14 cellular contexts compared by ENCODE assay signal in the genomic region with DNA sequence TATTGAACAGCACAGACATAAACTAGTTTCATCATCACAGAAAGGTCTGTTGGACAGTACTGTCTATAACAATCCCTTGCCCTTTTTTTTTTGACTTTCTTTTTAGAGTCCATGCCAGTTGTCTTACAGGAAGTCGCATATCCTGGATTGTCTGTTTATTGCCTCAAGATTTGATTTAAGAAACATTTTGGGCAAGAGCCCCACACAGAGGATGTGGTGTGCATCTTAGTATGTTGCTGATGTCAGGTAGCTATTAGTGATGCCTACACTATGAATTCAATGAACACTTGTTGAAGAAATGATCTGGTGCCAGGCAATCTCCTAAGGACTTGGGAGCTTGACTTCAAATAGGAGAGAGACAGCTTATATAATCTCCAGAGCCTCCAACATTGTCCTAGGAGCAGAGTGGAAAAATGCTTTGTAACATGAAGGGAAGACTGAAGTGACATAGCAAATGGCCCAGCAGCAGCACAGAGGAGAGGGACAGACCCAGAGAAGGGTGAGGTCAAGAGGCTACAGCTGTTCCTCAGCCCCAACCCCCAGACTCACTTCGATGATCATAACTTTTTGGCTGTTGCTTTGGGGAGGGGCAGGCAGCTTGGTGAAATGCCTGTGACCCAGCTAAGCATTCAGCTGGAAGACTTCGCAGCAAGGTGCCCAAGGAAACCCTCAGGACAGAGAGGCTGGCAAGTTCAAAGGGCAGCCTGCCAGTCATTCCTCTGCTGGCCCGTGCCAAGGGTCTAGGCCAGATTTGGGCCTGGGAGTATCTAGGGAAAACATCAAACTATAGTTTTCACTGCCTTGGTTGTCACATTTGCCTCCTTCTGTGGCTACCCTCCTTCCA. TPM values are rescaled to one million over a fixed set of nuclear protein-coding genes. Genes with fewer than 3 reads are reported as not detected.
DNase-seq lines count a peak whose midpoint lies in the region; ATAC-seq and TF ChIP-seq lines count a peak whose summit lies in the region.
"Had no signal": no experiment of that assay in that cellular context is flagged by ENCODE, and none has a peak within 500 bp of the region (broad histone marks: within the 10 kb centered on the region; RNA-seq: fewer than 3 reads in every experiment).

No MANE protein-coding gene starts in this region.

- TF ChIP-seq RAD21 in Ishikawa (IDR thresholded peaks at IDR 0.05; ENCODE audit: low read depth), result peak; percentile 18; the same call in 1 of the 2 replicates

- H4K8ac ChIP-seq in trophoblast cell (ENCODE audit: low read depth, low read length), result no peak overlapping the region

- no peak overlapping the region for H2BK120ac ChIP-seq in trophoblast cell (ENCODE audit: insufficient read depth, low read length, poor library complexity)

- no peak for TF ChIP-seq CTCF in osteoblast (IDR thresholded peaks at IDR 0.05; ENCODE audit: extremely low read depth, low read depth, low read length)

- H4K20me1 ChIP-seq in osteoblast (ENCODE audit: insufficient read depth, low read length), result no peaks in the 10 kb centered on the region

- H3K4ac ChIP-seq in trophoblast cell (ENCODE audit: low read depth, low read length), result no peak overlapping the region

- peaks cover 18% of the 10 kb centered on the region for H3K4me1 Mint-ChIP-seq in activated CD4-positive, alpha-beta T cell treated with anti-CD3 and anti-CD28 coated beads, Interleukin-2, amount 10 ng/mL, durations not matched to agents 7 days and 5 days
- peaks cover 18% of the 10 kb centered on the region for H3K4me1 Mint-ChIP-seq in central memory CD8-positive, alpha-beta T cell

- H3K27ac ChIP-seq in osteoblast (ENCODE audit: low read depth, low read length) (no peak overlapping the region), trophoblast cell (ENCODE audit: low read depth, low read length) (no peak overlapping the region)

- no peaks in the 10 kb centered on the region for H3K9me3 Mint-ChIP-seq in activated CD4-positive, alpha-beta T cell treated with anti-CD3 and anti-CD28 coated beads, Interleukin-2, amount 10 ng/mL, durations not matched to agents 7 days and 5 days
- no peaks in the 10 kb centered on the region for H3K9me3 Mint-ChIP-seq in central memory CD8-positive, alpha-beta T cell
- H3K9me3 Mint-ChIP-seq: nephron progenitor cell; stimulated activated naive B cell treated with anti-CD40 and anti-IgM and Interleukin-4, amounts not matched to agents 10 μg/mL and 1 μg/mL and 100 μg/mL, for 72 hours had no signal

- H2AK5ac ChIP-seq in trophoblast cell (ENCODE audit: low read length), result no peak overlapping the region

- no peak overlapping the region for H3K4me3 ChIP-seq in osteoblast (ENCODE audit: insufficient read depth, low read length)
- no peak overlapping the region for H3K4me3 ChIP-seq in trophoblast cell (ENCODE audit: low read depth, low read length)

- ATAC-seq in central memory CD8-positive, alpha-beta T cell (replicated peaks; ENCODE audit: extremely low read depth, poor library complexity, severe bottlenecking), result peak; percentile 36
- ATAC-seq in GM18502 (IDR thresholded peaks at IDR 0.05; ENCODE audit: poor library complexity, unreplicated experiment) (no peak), HG03432 (IDR thresholded peaks at IDR 0.05; ENCODE audit: unreplicated experiment) (no peak)
- ATAC-seq: stimulated activated naive B cell treated with anti-CD40 and anti-IgM and Interleukin-4, amounts not matched to agents 10 μg/mL and 1 μg/mL and 100 μg/mL, for 72 hours had no signal

- WGBS in trophoblast cell (ENCODE audit: extremely low coverage, insufficient coverage, insufficient read length), result no CpG with 5 or more reads among the region's 4 CpGs

- H2AFZ ChIP-seq in osteoblast (ENCODE audit: low read length) (no peak overlapping the region), trophoblast cell (ENCODE audit: insufficient read depth, low read length, poor library complexity) (no peak overlapping the region)

- H4K91ac ChIP-seq in trophoblast cell (ENCODE audit: low read depth, low read length), result no peak overlapping the region

- no peak overlapping the region for H3K4me3 Mint-ChIP-seq in activated CD4-positive, alpha-beta T cell treated with anti-CD3 and anti-CD28 coated beads, Interleukin-2, amount 10 ng/mL, durations not matched to agents 7 days and 5 days
- H3K4me3 Mint-ChIP-seq in central memory CD8-positive, alpha-beta T cell, result no peak overlapping the region
- H3K4me3 Mint-ChIP-seq: nephron progenitor cell; stimulated activated naive B cell treated with anti-CD40 and anti-IgM and Interleukin-4, amounts not matched to agents 10 μg/mL and 1 μg/mL and 100 μg/mL, for 72 hours had no signal

- H2BK12ac ChIP-seq in trophoblast cell (ENCODE audit: low read length), result no peak overlapping the region

- H4K12ac ChIP-seq in trophoblast cell (ENCODE audit: low read depth, low read length), result no peak overlapping the region

- POLR2A ChIA-PET in activated CD4-positive, alpha-beta T cell treated with anti-CD3 and anti-CD28 coated beads, Interleukin-2, amount 10 ng/mL, durations not matched to agents 7 days and 5 days (lab: Charles Lee), result interaction anchor here (0.6 to 0.9 kb wide), 2 partner anchors 203 to 363 kb away, joined by 3 to 5 read pairs; no protein-coding TSS in a partner anchor

- H3K4me1 ChIP-seq in osteoblast (ENCODE audit: insufficient read depth, low read length), result peaks cover 4% of the 10 kb centered on the region
- H3K4me1 ChIP-seq in trophoblast cell (ENCODE audit: control insufficient read depth in 1 of 2, insufficient read depth in 2 of 2, low read length in 2 of 2), result no peaks in the 10 kb centered on the region
- H3K4me1 ChIP-seq: Caco-2 had no signal

- no peaks in the 10 kb centered on the region for H3K27me3 Mint-ChIP-seq in activated CD4-positive, alpha-beta T cell treated with anti-CD3 and anti-CD28 coated beads, Interleukin-2, amount 10 ng/mL, durations not matched to agents 7 days and 5 days
- H3K27me3 Mint-ChIP-seq in central memory CD8-positive, alpha-beta T cell, result no peaks in the 10 kb centered on the region
- H3K27me3 Mint-ChIP-seq: stimulated activated naive B cell treated with anti-CD40 and anti-IgM and Interleukin-4, amounts not matched to agents 10 μg/mL and 1 μg/mL and 100 μg/mL, for 72 hours had no signal

- H3K9me3 ChIP-seq in osteoblast (ENCODE audit: low read depth, low read length) (no peaks in the 10 kb centered on the region), trophoblast cell (ENCODE audit: insufficient read depth, low read depth, low read length) (no peaks in the 10 kb centered on the region)
- H3K9me3 ChIP-seq: Caco-2 had no signal

- no peaks in the 10 kb centered on the region for H3K36me3 Mint-ChIP-seq in activated CD4-positive, alpha-beta T cell treated with anti-CD3 and anti-CD28 coated beads, Interleukin-2, amount 10 ng/mL, durations not matched to agents 7 days and 5 days (ENCODE audit: low read depth)
- H3K36me3 Mint-ChIP-seq in central memory CD8-positive, alpha-beta T cell (ENCODE audit: insufficient read depth), result peaks cover 2% of the 10 kb centered on the region
- H3K36me3 Mint-ChIP-seq: stimulated activated naive B cell treated with anti-CD40 and anti-IgM and Interleukin-4, amounts not matched to agents 10 μg/mL and 1 μg/mL and 100 μg/mL, for 72 hours had no signal

- H3K36me3 ChIP-seq in osteoblast (ENCODE audit: insufficient read depth, low read length), result no peaks in the 10 kb centered on the region
- H3K36me3 ChIP-seq in trophoblast cell (ENCODE audit: control insufficient read depth in 1 of 2, insufficient read depth in 2 of 2, low read length in 2 of 2), result no peaks in the 10 kb centered on the region

- H3K23ac ChIP-seq in trophoblast cell (ENCODE audit: low read length), result no peak overlapping the region

- H3K18ac ChIP-seq in trophoblast cell (ENCODE audit: low read length), result no peak overlapping the region

- CTCF ChIA-PET in activated CD4-positive, alpha-beta T cell treated with anti-CD3 and anti-CD28 coated beads, Interleukin-2, amount 10 ng/mL, durations not matched to agents 7 days and 5 days (lab: Charles Lee), result interaction anchor here (0.7 to 1.9 kb wide), 8 partner anchors 23 to 191 kb away, joined by 3 to 8 read pairs (median 3); no protein-coding TSS in a partner anchor

- H3K79me2 ChIP-seq in osteoblast (ENCODE audit: insufficient read depth, low read length) (no peaks in the 10 kb centered on the region), trophoblast cell (ENCODE audit: control insufficient read depth, insufficient read depth, low read length, poor library complexity) (no peaks in the 10 kb centered on the region)

- H3K14ac ChIP-seq in trophoblast cell (ENCODE audit: low read length), result no peak overlapping the region

- H3K27ac Mint-ChIP-seq in activated CD4-positive, alpha-beta T cell treated with anti-CD3 and anti-CD28 coated beads, Interleukin-2, amount 10 ng/mL, durations not matched to agents 7 days and 5 days, result peak overlapping the region; percentile 84
- no peak overlapping the region for H3K27ac Mint-ChIP-seq in central memory CD8-positive, alpha-beta T cell (ENCODE audit: low read depth)
- H3K27ac Mint-ChIP-seq: nephron progenitor cell; stimulated activated naive B cell treated with anti-CD40 and anti-IgM and Interleukin-4, amounts not matched to agents 10 μg/mL and 1 μg/mL and 100 μg/mL, for 72 hours had no signal

- no peak overlapping the region for H3K9ac ChIP-seq in trophoblast cell (ENCODE audit: low read length)

- peak; percentile 91 for TF ChIP-seq EP300 in Ishikawa (IDR thresholded peaks at IDR 0.05; ENCODE audit: borderline replicate concordance)

- no peaks in the 10 kb centered on the region for H3K27me3 ChIP-seq in osteoblast (ENCODE audit: insufficient read depth, low read length)
- no peaks in the 10 kb centered on the region for H3K27me3 ChIP-seq in trophoblast cell (ENCODE audit: insufficient read depth, low read length)

- no peak overlapping the region for H2BK5ac ChIP-seq in trophoblast cell (ENCODE audit: low read depth, low read length, poor library complexity)

- DNase-seq in activated CD4-positive, alpha-beta T cell treated with anti-CD3 and anti-CD28 coated beads, Interleukin-2, amount 10 ng/mL, durations not matched to agents 7 days and 5 days, result peak; percentile 44
- DNase-seq in activated CD4-positive, alpha-beta T cell treated with anti-CD3 and anti-CD28 coated beads, Interleukin-2, amount 50 U/mL, for 1 hour, result no peak
- DNase-seq in central memory CD8-positive, alpha-beta T cell (ENCODE audit: low spot score in 2 of 2), result no peak
- DNase-seq in osteoblast (ENCODE audit: insufficient read length, low spot score, missing footprints) (peak; percentile 35), trophoblast cell (no peak)
- DNase-seq: activated CD8-positive, alpha-beta memory T cell treated with anti-CD3 and anti-CD28 coated beads, Interleukin-2, amount 50 U/mL, for 4 hours; Caco-2; GF-D8; NCI-H1092 treated with DMSO at 0.1 percent for 48 hours; nephron progenitor cell; stimulated activated naive B cell treated with anti-CD40 and anti-IgM and Interleukin-4, amounts not matched to agents 10 μg/mL and 1 μg/mL and 100 μg/mL, for 72 hours had no signal

- H3K4me2 ChIP-seq in osteoblast (ENCODE audit: insufficient read depth, low read length) (no peak overlapping the region), trophoblast cell (ENCODE audit: low read length) (no peak overlapping the region)

- H3K79me1 ChIP-seq in trophoblast cell (ENCODE audit: low read length), result no peaks in the 10 kb centered on the region

RNA-seq across cellular contexts. Expression of gene RAB29, which starts 7.6 kb away (rescaled TPM):
- 10 to 100 TPM; 51.7 to 54.6 TPM for total RNA-seq in activated CD4-positive, alpha-beta T cell treated with anti-CD3 and anti-CD28 coated beads, Interleukin-2, amount 10 ng/mL, durations not matched to agents 7 days and 5 days
- 37.6 and 43.3 TPM in 2 replicates for total RNA-seq in osteoblast
- polyA plus RNA-seq in trophoblast cell (2013), result 1.4 and 1.6 TPM in 2 replicates

RNA-seq across cellular contexts. Expression of gene SLC41A1, which starts 30.1 kb away (rescaled TPM):
- 10 to 100 TPM; 10.8 to 12.2 TPM for total RNA-seq in activated CD4-positive, alpha-beta T cell treated with anti-CD3 and anti-CD28 coated beads, Interleukin-2, amount 10 ng/mL, durations not matched to agents 7 days and 5 days
- 28.0 and 29.3 TPM in 2 replicates for total RNA-seq in osteoblast
- 13.0 and 13.7 TPM in 2 replicates for polyA plus RNA-seq in trophoblast cell (2013)

RNA-seq across cellular contexts. Expression of gene NUCKS1, which starts 32.9 kb away (rescaled TPM):
- 100 to 1,000 TPM; 218 TPM for total RNA-seq in activated CD4-positive, alpha-beta T cell treated with anti-CD3 and anti-CD28 coated beads, Interleukin-2, amount 10 ng/mL, durations not matched to agents 7 days and 5 days
- total RNA-seq in osteoblast, result 132 and 140 TPM in 2 replicates
- 151 and 162 TPM in 2 replicates for polyA plus RNA-seq in trophoblast cell (2013)

Comparison
In these comparisons a context has a peak if more than half of its experiments do, and no peak if none do; other contexts are left out.
1. DNase-seq: peak in activated CD4-positive, alpha-beta T cell treated with anti-CD3 and anti-CD28 coated beads, Interleukin-2, amount 10 ng/mL, durations not matched to agents 7 days and 5 days (single experiment) and osteoblast (single experiment); none in activated CD4-positive, alpha-beta T cell treated with anti-CD3 and anti-CD28 coated beads, Interleukin-2, amount 50 U/mL, for 1 hour (single experiment), central memory CD8-positive, alpha-beta T cell (0 of 2) and trophoblast cell (0 of 2).